In genomic region chr20:37564016-37564387, GRCh38 we compare ENCODE assay signal across 16 cellular contexts. TPM values are rescaled to one million over a fixed set of nuclear protein-coding genes. Genes with fewer than 3 reads are reported as not detected.
DNase-seq lines count a peak whose midpoint lies in the region; ATAC-seq and TF ChIP-seq lines count a peak whose summit lies in the region.
"Had no signal": no experiment of that assay in that cellular context is flagged by ENCODE, and none has a peak within 500 bp of the region (broad histone marks: within the 10 kb centered on the region; RNA-seq: fewer than 3 reads in every experiment).

No MANE protein-coding gene starts in this region.

- no peaks in the 10 kb centered on the region for H4K20me1 ChIP-seq in KMS-11 (ENCODE audit: insufficient read depth)
- no peaks in the 10 kb centered on the region for H4K20me1 ChIP-seq in osteoblast (ENCODE audit: insufficient read depth, low read length)

- H2AFZ ChIP-seq in KMS-11 (ENCODE audit: low read depth) (peak overlapping the region; percentile 35; the same call in 1 of the 2 replicates), osteoblast (ENCODE audit: low read length) (no peak overlapping the region)

- H3K27me3 ChIP-seq in KMS-11 (ENCODE audit: insufficient read depth, low read depth) (peaks cover 7% of the 10 kb centered on the region), osteoblast (ENCODE audit: insufficient read depth, low read length) (peaks cover 53% of the 10 kb centered on the region)

- no peak overlapping the region for H3K27ac ChIP-seq in C4-2B
- no peak overlapping the region for H3K27ac ChIP-seq in KMS-11
- no peak overlapping the region for H3K27ac ChIP-seq in coronary artery
- H3K27ac ChIP-seq in osteoblast (ENCODE audit: low read depth, low read length) = no peak overlapping the region
- H3K27ac ChIP-seq: heart left ventricle, pancreas, skin epidermis, thyroid gland had no signal

- TF ChIP-seq CTCF in C4-2B (conservative IDR thresholded peaks at IDR 0.05) = 0 out of 2 replicates have a peak, but pooled peaks have one; percentile 42
- TF ChIP-seq CTCF in KMS-11 (conservative IDR thresholded peaks at IDR 0.05; ENCODE audit: low read depth, low read length) = no peak
- TF ChIP-seq CTCF in coronary artery (IDR thresholded peaks at IDR 0.05) = no peak
- TF ChIP-seq CTCF in osteoblast (IDR thresholded peaks at IDR 0.05; ENCODE audit: extremely low read depth, low read depth, low read length) = no peak

- no peak overlapping the region for H3K9ac ChIP-seq in KMS-11

- no peaks in the 10 kb centered on the region for H3K4me1 ChIP-seq in KMS-11 (ENCODE audit: low read depth, poor library complexity, severe bottlenecking)
- no peaks in the 10 kb centered on the region for H3K4me1 ChIP-seq in osteoblast (ENCODE audit: insufficient read depth, low read length)
- H3K4me1 ChIP-seq: pancreas had no signal

- H3K36me3 ChIP-seq in KMS-11 (ENCODE audit: insufficient read depth) = no peaks in the 10 kb centered on the region
- H3K36me3 ChIP-seq in osteoblast (ENCODE audit: insufficient read depth, low read length) = no peaks in the 10 kb centered on the region
- H3K36me3 ChIP-seq: heart left ventricle, pancreas, thyroid gland had no signal

- no peak for ATAC-seq in GM18870 (IDR thresholded peaks at IDR 0.05; ENCODE audit: unreplicated experiment)

- H3K4me2 ChIP-seq in KMS-11 = peak overlapping the region; percentile 14; the same call in 1 of the 2 replicates
- peak overlapping the region; percentile 10 for H3K4me2 ChIP-seq in osteoblast (ENCODE audit: insufficient read depth, low read length)

- H3K79me2 ChIP-seq in KMS-11 (ENCODE audit: insufficient read depth, low read depth) = no peaks in the 10 kb centered on the region
- H3K79me2 ChIP-seq in osteoblast (ENCODE audit: insufficient read depth, low read length) = no peaks in the 10 kb centered on the region

- DNase-seq in coronary artery (ENCODE audit: low spot score) = no peak
- DNase-seq in osteoblast (ENCODE audit: insufficient read length, low spot score, missing footprints) = no peak
- no peak for DNase-seq in NCI-H226
- DNase-seq in midbrain (lab: John Stamatoyannopoulos, UW) = no peak
- DNase-seq: cortex of kidney; NK-92 treated with Interleukin-12 subunit alpha and Interleukin-12 subunit beta, amount 100 ng/mL, for 24 hours had no signal

- H3K9me3 ChIP-seq in osteoblast (ENCODE audit: low read depth, low read length) = no peaks in the 10 kb centered on the region
- H3K9me3 ChIP-seq: heart left ventricle, pancreas, thyroid gland had no signal

- H3K4me3 ChIP-seq in KMS-11 (IDR thresholded peaks at IDR 0.05; ENCODE audit: insufficient read depth, low read depth, low read length) (no peak overlapping the region), coronary artery (peak overlapping the region; percentile 2), osteoblast (ENCODE audit: insufficient read depth, low read length) (no peak overlapping the region)
- H3K4me3 ChIP-seq: heart left ventricle, pancreas, skin epidermis, thyroid gland had no signal

RNA-seq across cellular contexts. Expression of gene BLCAP, which starts 36.3 kb away (rescaled TPM):
- 35.4 and 39.1 TPM in 2 replicates for total RNA-seq in osteoblast

RNA-seq across cellular contexts. Expression of gene NNAT, which starts 43.0 kb away (rescaled TPM):
- total RNA-seq in osteoblast = not detected in 2 replicates
- total RNA-seq: activated T-helper 2 cell treated with anti-CD3 and anti-CD28 coated beads, Interferon-gamma antibody, Interleukin-2, Interleukin-4, amounts not matched to agents 10 μg/mL and 5 μg/mL and 100 μg/mL, durations not matched to agents 14 hours and 24 hours and 36 hours; Daoy; NCI-H460 had no signal
